In the genomic region with DNA sequence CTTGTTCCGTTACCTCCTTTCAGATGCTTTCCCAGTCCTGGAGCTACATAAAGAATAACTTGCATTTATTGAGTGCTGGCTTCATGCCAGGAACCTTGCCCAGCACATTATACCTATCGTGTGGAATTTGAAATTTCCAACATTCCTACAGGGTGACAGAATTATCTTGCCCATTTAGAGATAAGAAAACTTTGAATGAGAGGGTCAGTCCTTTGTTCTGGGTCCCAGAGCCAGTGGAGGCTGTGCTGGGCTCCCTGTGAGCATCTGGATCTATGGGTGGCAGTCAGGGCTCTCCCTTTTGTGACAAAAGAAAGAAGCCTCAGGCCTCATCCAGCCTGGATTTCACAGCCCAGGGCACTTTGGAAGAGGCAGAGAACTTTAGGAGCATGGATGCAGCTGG, we compare ENCODE assay signal across 1 cellular context.
A peak's percentile ranks its signal among the peaks of the same experiment; 100 is the strongest.
TF ChIP-seq lines count a peak whose summit lies in the region.

No MANE protein-coding gene starts in this region.

TF ChIP-seq in K562, 482 proteins besides CTCF, POLR2A, EP300 and RAD21:
- peak; percentile 87 for TF ChIP-seq NFIC (IDR thresholded peaks at IDR 0.05)
- TF ChIP-seq CBFA2T2 (conservative IDR thresholded peaks at IDR 0.05): no peak
- TF ChIP-seq, protein P1, sequence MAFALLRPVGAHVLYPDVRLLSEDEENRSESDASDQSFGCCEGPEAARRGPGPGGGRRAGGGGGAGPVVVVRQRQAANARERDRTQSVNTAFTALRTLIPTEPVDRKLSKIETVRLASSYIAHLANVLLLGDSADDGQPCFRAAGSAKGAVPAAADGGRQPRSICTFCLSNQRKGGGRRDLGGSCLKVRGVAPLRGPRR (CRISPR knock-in tag; IDR thresholded peaks at IDR 0.05): no peak
- TF ChIP-seq, protein P2, sequence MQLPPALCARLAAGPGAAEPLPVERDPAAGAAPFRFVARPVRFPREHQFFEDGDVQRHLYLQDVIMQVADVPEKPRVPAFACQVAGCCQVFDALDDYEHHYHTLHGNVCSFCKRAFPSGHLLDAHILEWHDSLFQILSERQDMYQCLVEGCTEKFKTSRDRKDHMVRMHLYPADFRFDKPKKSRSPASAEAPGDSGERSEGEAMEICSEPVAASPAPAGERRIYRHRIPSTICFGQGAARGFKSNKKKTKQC (CRISPR knock-in tag; IDR thresholded peaks at IDR 0.05): no peak
TF ChIP-seq in K562: peak in this region for 1.
